In the genomic region with DNA sequence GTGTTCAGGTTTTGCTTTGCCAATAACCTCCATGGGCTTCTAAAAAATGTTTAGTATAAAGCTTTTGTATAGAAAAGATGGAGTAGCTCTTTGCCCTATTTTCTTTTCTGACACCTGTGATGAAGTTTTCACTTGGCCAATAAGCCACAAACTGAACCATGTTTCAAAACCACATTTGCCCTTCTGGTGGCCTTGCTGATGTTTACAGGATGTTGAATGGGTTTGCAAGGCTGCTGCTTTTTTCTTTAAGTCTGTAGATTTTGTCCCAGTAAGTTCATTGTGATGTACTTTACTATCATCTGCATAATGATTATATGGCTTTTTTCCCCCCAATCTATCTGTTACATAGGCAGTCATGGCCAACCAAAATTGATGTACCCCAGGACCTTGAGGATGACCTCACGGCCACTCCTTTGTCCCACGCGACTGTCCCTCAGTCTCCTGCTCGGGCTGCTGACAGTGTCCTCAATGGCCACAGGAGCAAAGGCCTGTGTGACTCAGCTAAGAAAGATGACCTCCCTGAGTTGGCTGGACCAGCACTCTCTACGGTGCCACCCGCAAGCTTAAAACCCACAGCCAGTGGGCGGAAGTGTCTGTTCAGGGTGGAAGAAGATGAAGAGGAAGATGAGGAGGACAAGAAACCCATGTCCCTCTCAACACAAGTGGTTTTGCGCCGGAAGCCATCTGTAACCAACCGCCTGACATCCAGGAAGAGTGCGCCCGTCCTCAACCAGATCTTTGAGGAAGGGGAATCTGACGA, we compare ENCODE assay signal across 13 cellular contexts.
DNase-seq lines count a peak whose midpoint lies in the region; ATAC-seq, FAIRE-seq and TF ChIP-seq lines count a peak whose summit lies in the region.
"Had no signal": no experiment of that assay in that cellular context is flagged by ENCODE, and none has a peak within 500 bp of the region (broad histone marks: within the 10 kb centered on the region; RNA-seq: fewer than 3 reads in every experiment).

No MANE protein-coding gene starts in this region.

- peaks cover 5% of the 10 kb centered on the region for H3K9me3 ChIP-seq in CD8-positive, alpha-beta T cell (ENCODE audit: low read length)
- H3K9me3 ChIP-seq in Loucy (ENCODE audit: insufficient read depth, low read depth, low read length) = no peaks in the 10 kb centered on the region

- no peaks in the 10 kb centered on the region for H3K9me2 ChIP-seq in Loucy (replicated peaks; ENCODE audit: low read depth, low read length)

- no peak for TF ChIP-seq CTCF in CD8-positive, alpha-beta T cell (IDR thresholded peaks at IDR 0.05)
- no peak for TF ChIP-seq CTCF in Loucy (conservative IDR thresholded peaks at IDR 0.05; ENCODE audit: low read length)
- TF ChIP-seq CTCF in mesothelial cell of epicardium (IDR thresholded peaks at IDR 0.05; ENCODE audit: unreplicated experiment) = no peak

- no peak for FAIRE-seq in H54 (lab: Jason Lieb, UNC)
- no peak for FAIRE-seq in GM12892 (lab: Jason Lieb, UNC)

- peaks cover 76% of the 10 kb centered on the region for H3K4me1 ChIP-seq in CD8-positive, alpha-beta T cell (ENCODE audit: insufficient read depth, low read length)
- H3K4me1 ChIP-seq in Loucy (ENCODE audit: insufficient read depth, low read length, poor library complexity, severe bottlenecking) = peaks cover 38% of the 10 kb centered on the region

- no peaks in the 10 kb centered on the region for H3K79me2 ChIP-seq in Loucy (ENCODE audit: insufficient read depth, low read length)

- peaks cover 88% of the 10 kb centered on the region for H3K4me1 Mint-ChIP-seq in CD8-positive, alpha-beta T cell (ENCODE audit: low read depth)
- peaks cover 90% of the 10 kb centered on the region for H3K4me1 Mint-ChIP-seq in activated naive CD8-positive, alpha-beta T cell (ENCODE audit: low read depth)
- peaks cover 43 to 71% of the 10 kb centered on the region in 2 donors for H3K4me1 Mint-ChIP-seq in natural killer cell treated with Interleukin-12 subunit alpha and Interleukin-12 subunit beta and Interleukin-15 and Interleukin-18, amount 100 ng/mL, for 72 hours (ENCODE audit: low read depth in 2 of 2)
- H3K4me1 Mint-ChIP-seq in mesothelial cell of epicardium = no peaks in the 10 kb centered on the region

- DNase-seq in CD8-positive, alpha-beta T cell = peak; percentile 16 to 72 (median 46)
- peak; percentile 81 for DNase-seq in natural killer cell treated with Interleukin-12 subunit alpha and Interleukin-12 subunit beta and Interleukin-15 and Interleukin-18, amount 100 ng/mL, for 72 hours (ENCODE audit: low spot score)
- no peak for DNase-seq in mesothelial cell of epicardium (ENCODE audit: low spot score in 2 of 2, unreplicated experiment in 2 of 2)
- no peak for DNase-seq in H54 (ENCODE audit: insufficient read length, low spot score)
- DNase-seq in GM12892 (ENCODE audit: insufficient read length) = no peak
- no peak for DNase-seq in superior temporal gyrus (ENCODE audit: extremely low spot score)
- DNase-seq: NCI-H1436 treated with DMSO at 0.1 percent for 48 hours; NCI-H526 treated with DMSO at 0.1 percent for 48 hours; stimulated activated CD4-positive, alpha-beta T cell treated with anti-CD3 and anti-CD28 coated beads, Interleukin-1b, Interleukin-23, amount 100 ng/mL, for 48 hours had no signal

- peak overlapping the region; percentile 42 for H3K4me3 ChIP-seq in CD8-positive, alpha-beta T cell (ENCODE audit: low read depth, low read length)
- no peak overlapping the region for H3K4me3 ChIP-seq in Loucy (ENCODE audit: low read length, poor library complexity, severe bottlenecking)
- H3K4me3 ChIP-seq: BLaER1 treated with 17β-estradiol and CSF1 and Interleukin-3, amounts not matched to agents 10 nM and 100 nM had no signal

- H3F3A ChIP-seq in Loucy (ENCODE audit: low read depth) = no peaks in the 10 kb centered on the region

- H3K9me3 Mint-ChIP-seq in CD8-positive, alpha-beta T cell = peaks cover 12% of the 10 kb centered on the region
- H3K9me3 Mint-ChIP-seq in activated naive CD8-positive, alpha-beta T cell (ENCODE audit: low read depth) = peaks cover 9% of the 10 kb centered on the region
- peaks cover 7% of the 10 kb centered on the region for H3K9me3 Mint-ChIP-seq in natural killer cell treated with Interleukin-12 subunit alpha and Interleukin-12 subunit beta and Interleukin-15 and Interleukin-18, amount 100 ng/mL, for 72 hours
- peaks cover 12% of the 10 kb centered on the region for H3K9me3 Mint-ChIP-seq in mesothelial cell of epicardium

- H3K4me3 Mint-ChIP-seq in CD8-positive, alpha-beta T cell = peak overlapping the region; percentile 69
- peak overlapping the region; percentile 65 for H3K4me3 Mint-ChIP-seq in activated naive CD8-positive, alpha-beta T cell
- peak overlapping the region; percentile 82 for H3K4me3 Mint-ChIP-seq in natural killer cell treated with Interleukin-12 subunit alpha and Interleukin-12 subunit beta and Interleukin-15 and Interleukin-18, amount 100 ng/mL, for 72 hours
- no peak overlapping the region for H3K4me3 Mint-ChIP-seq in mesothelial cell of epicardium

- ATAC-seq in CD8-positive, alpha-beta T cell = peak; percentile 77
- ATAC-seq in natural killer cell treated with Interleukin-12 subunit alpha and Interleukin-12 subunit beta and Interleukin-15 and Interleukin-18, amount 100 ng/mL, for 72 hours = peak; percentile 81 to 87
- ATAC-seq: HCT116 had no signal

- peaks cover 31% of the 10 kb centered on the region for H3K36me3 ChIP-seq in CD8-positive, alpha-beta T cell (ENCODE audit: insufficient read depth, low read length)
- peaks cover 59% of the 10 kb centered on the region; the same call in 1 of the 2 replicates for H3K36me3 ChIP-seq in Loucy (ENCODE audit: insufficient read depth, low read length)

- CTCF ChIA-PET in CD8-positive, alpha-beta T cell (lab: Charles Lee) = interaction anchor here (0.7 to 4.4 kb wide), 17 partner anchors 10 to 185 kb away, joined by 3 to 25 read pairs (median 6); a partner anchor contains a TSS

- no peak overlapping the region for H2AFZ ChIP-seq in Loucy (ENCODE audit: low read length)

- H3K27me3 Mint-ChIP-seq in CD8-positive, alpha-beta T cell (ENCODE audit: low read depth) = no peaks in the 10 kb centered on the region
- no peaks in the 10 kb centered on the region for H3K27me3 Mint-ChIP-seq in activated naive CD8-positive, alpha-beta T cell
- H3K27me3 Mint-ChIP-seq in natural killer cell treated with Interleukin-12 subunit alpha and Interleukin-12 subunit beta and Interleukin-15 and Interleukin-18, amount 100 ng/mL, for 72 hours = no peaks in the 10 kb centered on the region
- H3K27me3 Mint-ChIP-seq in mesothelial cell of epicardium (ENCODE audit: low read depth) = no peaks in the 10 kb centered on the region

- no peak for TF ChIP-seq POLR2A in H54 (IDR thresholded peaks at IDR 0.05; ENCODE audit: low read depth, low read length)
- no peak for TF ChIP-seq POLR2A in GM12892 (IDR thresholded peaks at IDR 0.05; ENCODE audit: low read depth, low read length)

- H3K27me3 ChIP-seq in CD8-positive, alpha-beta T cell (ENCODE audit: insufficient read depth, low read length) = no peaks in the 10 kb centered on the region
- H3K27me3 ChIP-seq in Loucy (ENCODE audit: insufficient read depth, low read length, poor library complexity, severe bottlenecking) = no peaks in the 10 kb centered on the region
- H3K27me3 ChIP-seq: BLaER1 treated with 17β-estradiol and CSF1 and Interleukin-3, amounts not matched to agents 10 nM and 100 nM had no signal

- H3K4me2 ChIP-seq in Loucy (ENCODE audit: low read depth, low read length, poor library complexity, severe bottlenecking) = peak overlapping the region; percentile 27
- H3K4me2 ChIP-seq: BLaER1 treated with 17β-estradiol and CSF1 and Interleukin-3, amounts not matched to agents 10 nM and 100 nM had no signal

- H3K27ac Mint-ChIP-seq in CD8-positive, alpha-beta T cell = peak overlapping the region; percentile 97
- peak overlapping the region; percentile 80 for H3K27ac Mint-ChIP-seq in activated naive CD8-positive, alpha-beta T cell
- peak overlapping the region; percentile 88 to 91 for H3K27ac Mint-ChIP-seq in natural killer cell treated with Interleukin-12 subunit alpha and Interleukin-12 subunit beta and Interleukin-15 and Interleukin-18, amount 100 ng/mL, for 72 hours
- H3K27ac Mint-ChIP-seq in mesothelial cell of epicardium = no peak overlapping the region

- POLR2A ChIA-PET in CD8-positive, alpha-beta T cell (lab: Charles Lee) = interaction anchor here (0.6 to 8.2 kb wide), 23 partner anchors 9 to 190 kb away, joined by 3 to 86 read pairs (median 4); a partner anchor contains a TSS

- intact Hi-C loops in CD8-positive, alpha-beta T cell (cut with DNase I, micrococcal nuclease) = loop anchor here (1.0 to 10.0 kb wide), 7 partner anchors 32 to 185 kb away; a partner anchor contains a TSS

- no peaks in the 10 kb centered on the region for H4K20me1 ChIP-seq in Loucy (ENCODE audit: insufficient read depth, low read length, poor library complexity, severe bottlenecking)

- H3K9ac ChIP-seq in Loucy (ENCODE audit: low read depth, low read length, poor library complexity, severe bottlenecking) = peak overlapping the region; percentile 37
- H3K9ac ChIP-seq: BLaER1 treated with 17β-estradiol and CSF1 and Interleukin-3, amounts not matched to agents 10 nM and 100 nM had no signal

- peaks cover 90% of the 10 kb centered on the region for H3K36me3 Mint-ChIP-seq in CD8-positive, alpha-beta T cell
- H3K36me3 Mint-ChIP-seq in activated naive CD8-positive, alpha-beta T cell = peaks cover 54% of the 10 kb centered on the region
- peaks cover 36% of the 10 kb centered on the region for H3K36me3 Mint-ChIP-seq in natural killer cell treated with Interleukin-12 subunit alpha and Interleukin-12 subunit beta and Interleukin-15 and Interleukin-18, amount 100 ng/mL, for 72 hours
- peaks cover 63% of the 10 kb centered on the region for H3K36me3 Mint-ChIP-seq in mesothelial cell of epicardium

- peak overlapping the region; percentile 91 for H3K27ac ChIP-seq in CD8-positive, alpha-beta T cell (ENCODE audit: low read depth, low read length)
- H3K27ac ChIP-seq: BLaER1 treated with 17β-estradiol and CSF1 and Interleukin-3, amounts not matched to agents 10 nM and 100 nM had no signal

Comparison
In these comparisons a context has a peak if more than half of its experiments do, and no peak if none do; other contexts are left out.
1. DNase-seq: peak in CD8-positive, alpha-beta T cell (7 of 7) and natural killer cell treated with Interleukin-12 subunit alpha and Interleukin-12 subunit beta and Interleukin-15 and Interleukin-18, amount 100 ng/mL, for 72 hours (single experiment); none in mesothelial cell of epicardium (0 of 2), H54 (single experiment), GM12892 (single experiment) and superior temporal gyrus (single experiment).